ENCODE assay signal across 1 cellular context in genomic region chr10:132337019-132337418, GRCh38.
TF ChIP-seq lines count a peak whose summit lies in the region.

No MANE protein-coding gene starts in this region.

TF ChIP-seq in HepG2, 621 proteins besides CTCF, POLR2A, EP300 and RAD21 (continued from another document and continues in another):
- TF ChIP-seq BCLAF1 (IDR thresholded peaks at IDR 0.05), result no peak
- no peak for TF ChIP-seq GTF3A (CRISPR knock-in tag; conservative IDR thresholded peaks at IDR 0.05)
- no peak for TF ChIP-seq PITX1 (CRISPR knock-in tag; IDR thresholded peaks at IDR 0.05)
- no peak for TF ChIP-seq THRA (CRISPR knock-in tag; IDR thresholded peaks at IDR 0.05; ENCODE audit: borderline replicate concordance)
- no peak for TF ChIP-seq NAIF1 (CRISPR knock-in tag; IDR thresholded peaks at IDR 0.05; ENCODE audit: borderline replicate concordance)
- no peak for TF ChIP-seq PHF20 (CRISPR knock-in tag; IDR thresholded peaks at IDR 0.05)
- TF ChIP-seq ZBTB38 (CRISPR knock-in tag; IDR thresholded peaks at IDR 0.05), result no peak
- TF ChIP-seq POGK (CRISPR knock-in tag; conservative IDR thresholded peaks at IDR 0.05), result no peak
- TF ChIP-seq BRCA1 (CRISPR knock-in tag; IDR thresholded peaks at IDR 0.05), result no peak
- TF ChIP-seq NR1H2 (CRISPR knock-in tag; IDR thresholded peaks at IDR 0.05; ENCODE audit: borderline replicate concordance, low read depth), result no peak
- TF ChIP-seq ARID3A (IDR thresholded peaks at IDR 0.05; ENCODE audit: low read depth, low read length), result no peak
- TF ChIP-seq ZNF275 (CRISPR knock-in tag; IDR thresholded peaks at IDR 0.05; ENCODE audit: borderline replicate concordance), result no peak
- no peak for TF ChIP-seq NCOA2 (CRISPR knock-in tag; IDR thresholded peaks at IDR 0.05)
- no peak for TF ChIP-seq FUBP1 (CRISPR knock-in tag; IDR thresholded peaks at IDR 0.05; ENCODE audit: borderline replicate concordance)
- no peak for TF ChIP-seq DZIP1 (CRISPR knock-in tag; IDR thresholded peaks at IDR 0.05)
- TF ChIP-seq MTF2 (CRISPR knock-in tag; IDR thresholded peaks at IDR 0.05; ENCODE audit: borderline replicate concordance), result no peak
- TF ChIP-seq SIX1 (CRISPR knock-in tag; IDR thresholded peaks at IDR 0.05; ENCODE audit: borderline replicate concordance), result no peak
- TF ChIP-seq ZNF446 (CRISPR knock-in tag; IDR thresholded peaks at IDR 0.05), result no peak
- TF ChIP-seq ZSCAN31 (CRISPR knock-in tag; IDR thresholded peaks at IDR 0.05; ENCODE audit: low read depth), result no peak
- no peak for TF ChIP-seq SRSF9 (IDR thresholded peaks at IDR 0.05; ENCODE audit: borderline replicate concordance, insufficient read depth, low read depth, low read length, poor library complexity, severe bottlenecking)
- TF ChIP-seq IKZF1 (IDR thresholded peaks at IDR 0.05), result no peak
- 0 out of 2 replicates have a peak, but pooled peaks have one; percentile 23 for TF ChIP-seq ELF1 (CRISPR knock-in tag; IDR thresholded peaks at IDR 0.05)
- TF ChIP-seq ZNF549 (CRISPR knock-in tag; IDR thresholded peaks at IDR 0.05), result no peak
- no peak for TF ChIP-seq ATF7 (IDR thresholded peaks at IDR 0.05)
- TF ChIP-seq ATF7 (CRISPR knock-in tag; IDR thresholded peaks at IDR 0.05), result 0 out of 2 replicates have a peak, but pooled peaks have one; percentile 1
- no peak for TF ChIP-seq ATAD3A (CRISPR knock-in tag; IDR thresholded peaks at IDR 0.05)
- TF ChIP-seq ZNF574 (CRISPR knock-in tag; IDR thresholded peaks at IDR 0.05), result 0 out of 2 replicates have a peak, but pooled peaks have one; percentile 18
- TF ChIP-seq ARID4A (CRISPR knock-in tag; IDR thresholded peaks at IDR 0.05; ENCODE audit: borderline replicate concordance), result no peak
- no peak for TF ChIP-seq IRF9 (CRISPR knock-in tag; IDR thresholded peaks at IDR 0.05; ENCODE audit: borderline replicate concordance)
- TF ChIP-seq NCOR1 (IDR thresholded peaks at IDR 0.05; ENCODE audit: borderline replicate concordance, low read length), result no peak
- TF ChIP-seq CREB1 (IDR thresholded peaks at IDR 0.05), result no peak
- no peak for TF ChIP-seq CREB1 (CRISPR knock-in tag; IDR thresholded peaks at IDR 0.05)
- no peak for TF ChIP-seq PBX3 (CRISPR knock-in tag; IDR thresholded peaks at IDR 0.05; ENCODE audit: borderline replicate concordance)
